In genomic region chr2:15302154-15302553, GRCh38 we compare ENCODE assay signal across 19 cellular contexts.
DNase-seq lines count a peak whose midpoint lies in the region; ATAC-seq and TF ChIP-seq lines count a peak whose summit lies in the region.
"Had no signal": no experiment of that assay in that cellular context is flagged by ENCODE, and none has a peak within 500 bp of the region (broad histone marks: within the 10 kb centered on the region; RNA-seq: fewer than 3 reads in every experiment).

No MANE protein-coding gene starts in this region.

- no peak overlapping the region for H3K4me3 ChIP-seq in BE2C (ENCODE audit: low read depth, low read length)
- H3K4me3 ChIP-seq: MG63, SK-N-MC had no signal

- DNase-seq in BE2C, result peak; percentile 23
- DNase-seq in HFFc6, result peak; percentile 12
- peak; percentile 22 to 40 for DNase-seq in erythroblast (lab: John Stamatoyannopoulos, UW)
- DNase-seq in occipital lobe (lab: John Stamatoyannopoulos, UW), result peak; percentile 15
- no peak for DNase-seq in NCI-H2227 (lab: John Stamatoyannopoulos, UW; ENCODE audit: unreplicated experiment)
- no peak for DNase-seq in activated effector memory CD4-positive, alpha-beta T cell treated with Interleukin-2 at 50 U/mL for 16 hours
- DNase-seq: activated T-cell treated with anti-CD3 and anti-CD28 coated beads, Interleukin-2, amount 50 U/mL, for 48 hours; aorta; C1 segment of cervical spinal cord; cortex of kidney; DMS79; GOT3; MG63; NCI-H187; NCI-H524 treated with DMSO at 0.1 percent for 48 hours; PC-3 had no signal

- peaks cover 56% of the 10 kb centered on the region for H3K36me3 Mint-ChIP-seq in HFFc6 (ENCODE audit: low read depth)

- TF ChIP-seq POLR2A in erythroblast (IDR thresholded peaks at IDR 0.05; ENCODE audit: low read length), result no peak

- peaks cover 11% of the 10 kb centered on the region for H3K36me3 ChIP-seq in BE2C
- H3K36me3 ChIP-seq: MG63 had no signal

- H3K9me3 ChIP-seq in BE2C, result no peaks in the 10 kb centered on the region
- H3K9me3 ChIP-seq: MG63 had no signal

- TF ChIP-seq CTCF in BE2C (IDR thresholded peaks at IDR 0.05; ENCODE audit: low read depth, low read length) (no peak), HFFc6 (IDR thresholded peaks at IDR 0.05) (no peak)

- peaks cover 8% of the 10 kb centered on the region for H3K4me1 ChIP-seq in BE2C

- H3K4me1 Mint-ChIP-seq in HFFc6 (ENCODE audit: low read depth), result peaks cover 23% of the 10 kb centered on the region

- H3K4me3 Mint-ChIP-seq in HFFc6, result no peak overlapping the region

- ATAC-seq in GM21526 (IDR thresholded peaks at IDR 0.05; ENCODE audit: low FRiP score, unreplicated experiment), result no peak
- ATAC-seq: PC-3 had no signal

- no peaks in the 10 kb centered on the region for H3K27me3 ChIP-seq in BE2C
- H3K27me3 ChIP-seq: MG63 had no signal

- H3K27me3 Mint-ChIP-seq in HFFc6 (ENCODE audit: insufficient read depth), result peaks cover 4% of the 10 kb centered on the region
- H3K27me3 Mint-ChIP-seq: progenitor cell of endocrine pancreas had no signal

- H3K27ac Mint-ChIP-seq in HFFc6, result no peak overlapping the region
- H3K27ac Mint-ChIP-seq: progenitor cell of endocrine pancreas had no signal

- no peaks in the 10 kb centered on the region for H3K9me3 Mint-ChIP-seq in HFFc6

Comparison
In these comparisons a context has a peak if more than half of its experiments do, and no peak if none do; other contexts are left out.
1. DNase-seq: peak in BE2C (single experiment), HFFc6 (single experiment), erythroblast (2 of 2) and occipital lobe (single experiment); none in NCI-H2227 (single experiment) and activated effector memory CD4-positive, alpha-beta T cell treated with Interleukin-2 at 50 U/mL for 16 hours (single experiment).